9 cellular contexts compared by ENCODE assay signal in genomic region chr11:46296520-46297448, GRCh38. TPM values are rescaled to one million over a fixed set of nuclear protein-coding genes. Genes with fewer than 3 reads are reported as not detected.
DNase-seq lines count a peak whose midpoint lies in the region; ATAC-seq and TF ChIP-seq lines count a peak whose summit lies in the region.
"Had no signal": no experiment of that assay in that cellular context is flagged by ENCODE, and none has a peak within 500 bp of the region (broad histone marks: within the 10 kb centered on the region; RNA-seq: fewer than 3 reads in every experiment).

No MANE protein-coding gene starts in this region.

- peak overlapping the region; percentile 76 for H3K4me3 Mint-ChIP-seq in activated naive CD4-positive, alpha-beta T cell treated with anti-CD3 and anti-CD28 coated beads for 36 hours

- no peak overlapping the region for H3K27ac ChIP-seq in WERI-Rb-1

- peaks cover 11% of the 10 kb centered on the region for H3K4me1 Mint-ChIP-seq in activated naive CD4-positive, alpha-beta T cell treated with anti-CD3 and anti-CD28 coated beads for 36 hours (ENCODE audit: low read depth)

- H3K36me3 ChIP-seq in WERI-Rb-1 = no peaks in the 10 kb centered on the region

- no peaks in the 10 kb centered on the region for H3K9me3 ChIP-seq in WERI-Rb-1 (ENCODE audit: severe bottlenecking)

- no peaks in the 10 kb centered on the region for H3K36me3 Mint-ChIP-seq in activated naive CD4-positive, alpha-beta T cell treated with anti-CD3 and anti-CD28 coated beads for 36 hours (ENCODE audit: low read depth)
- H3K36me3 Mint-ChIP-seq in activated naive CD4-positive, alpha-beta T cell treated with anti-CD3 and anti-CD28 coated beads, Interleukin-2, amount 50 U/mL, for 72 hours = no peaks in the 10 kb centered on the region

- peaks cover 6% of the 10 kb centered on the region for H3K27me3 Mint-ChIP-seq in activated naive CD4-positive, alpha-beta T cell treated with anti-CD3 and anti-CD28 coated beads for 36 hours (ENCODE audit: low read depth)

- CTCF ChIA-PET in activated naive CD4-positive, alpha-beta T cell treated with anti-CD3 and anti-CD28 coated beads for 36 hours (lab: Charles Lee) = interaction anchor here (0.6 to 6.7 kb wide), 8 partner anchors 11 to 276 kb away, joined by 3 to 68 read pairs (median 5); no protein-coding TSS in a partner anchor

- no peaks in the 10 kb centered on the region for H3K27me3 ChIP-seq in WERI-Rb-1 (ENCODE audit: insufficient read depth, low read depth, severe bottlenecking)

- DNase-seq in activated naive CD4-positive, alpha-beta T cell treated with anti-CD3 and anti-CD28 coated beads for 36 hours = no peak
- DNase-seq in activated naive CD4-positive, alpha-beta T cell treated with anti-CD3 and anti-CD28 coated beads, Interleukin-2, amount 50 U/mL, for 72 hours (ENCODE audit: low spot score in 2 of 2) = no peak
- DNase-seq in WERI-Rb-1 = peak; percentile 53
- peak; percentile 78 for DNase-seq in left ventricle myocardium superior
- peak; percentile 70 for DNase-seq in smooth muscle cell of the brain vasculature (ENCODE audit: low read depth, low spot score)
- DNase-seq in GM19238 (ENCODE audit: insufficient read length, low spot score) = no peak
- DNase-seq in hippocampal formation (lab: John Stamatoyannopoulos, UW) = no peak

- no peak overlapping the region for H3K4me3 ChIP-seq in WERI-Rb-1 (ENCODE audit: low read depth, low read length)

- H3K9me3 Mint-ChIP-seq in activated naive CD4-positive, alpha-beta T cell treated with anti-CD3 and anti-CD28 coated beads for 36 hours = no peaks in the 10 kb centered on the region
- H3K9me3 Mint-ChIP-seq in activated naive CD4-positive, alpha-beta T cell treated with anti-CD3 and anti-CD28 coated beads, Interleukin-2, amount 50 U/mL, for 72 hours = no peaks in the 10 kb centered on the region
- H3K9me3 Mint-ChIP-seq: stimulated activated naive CD8-positive, alpha-beta T cell treated with anti-CD3 and anti-CD28 coated beads, Interleukin-15, Interleukin-2, amounts not matched to agents 100 ng/mL and 50 ng/mL, for 24 hours had no signal

- ATAC-seq in activated naive CD4-positive, alpha-beta T cell treated with anti-CD3 and anti-CD28 coated beads, Interleukin-2, amount 50 U/mL, for 72 hours = no peak
- ATAC-seq in left ventricle myocardium superior (peak; percentile 48), GM18511 (IDR thresholded peaks at IDR 0.05; ENCODE audit: unreplicated experiment) (no peak)

- intact Hi-C loops in activated naive CD4-positive, alpha-beta T cell treated with anti-CD3 and anti-CD28 coated beads for 36 hours (cut with micrococcal nuclease) = no loop called here
- intact Hi-C loops in left ventricle myocardium superior (cut with micrococcal nuclease) = no loop called here

- peak; percentile 43 for TF ChIP-seq CTCF in WERI-Rb-1 (IDR thresholded peaks at IDR 0.05; ENCODE audit: low read depth, low read length)

- no peak overlapping the region for H3K27ac Mint-ChIP-seq in activated naive CD4-positive, alpha-beta T cell treated with anti-CD3 and anti-CD28 coated beads for 36 hours
- no peak overlapping the region for H3K27ac Mint-ChIP-seq in activated naive CD4-positive, alpha-beta T cell treated with anti-CD3 and anti-CD28 coated beads, Interleukin-2, amount 50 U/mL, for 72 hours
- H3K27ac Mint-ChIP-seq: stimulated activated naive CD8-positive, alpha-beta T cell treated with anti-CD3 and anti-CD28 coated beads, Interleukin-15, Interleukin-2, amounts not matched to agents 100 ng/mL and 50 ng/mL, for 24 hours had no signal

RNA-seq across cellular contexts. Expression of gene CREB3L1, which starts 19.3 kb away (rescaled TPM):
- total RNA-seq in activated naive CD4-positive, alpha-beta T cell treated with anti-CD3 and anti-CD28 coated beads for 36 hours = under 1 TPM; 0.12 TPM
- total RNA-seq in activated naive CD4-positive, alpha-beta T cell treated with anti-CD3 and anti-CD28 coated beads, Interleukin-2, amount 50 U/mL, for 72 hours = under 1 TPM; 0.14 to 0.61 TPM
- total RNA-seq in left ventricle myocardium superior = 56.0 TPM

RNA-seq across cellular contexts. Expression of gene DGKZ, which starts 50.5 kb away (rescaled TPM):
- 10 to 100 TPM; 82.9 to 89.2 TPM for total RNA-seq in activated naive CD4-positive, alpha-beta T cell treated with anti-CD3 and anti-CD28 coated beads for 36 hours
- total RNA-seq in activated naive CD4-positive, alpha-beta T cell treated with anti-CD3 and anti-CD28 coated beads, Interleukin-2, amount 50 U/mL, for 72 hours = 100 to 1,000 TPM in 1 of 2 donors, 10 to 100 TPM in 1; 88.0 to 108 TPM
- total RNA-seq in left ventricle myocardium superior = 71.7 TPM

Comparison
In these comparisons a context has a peak if more than half of its experiments do, and no peak if none do; other contexts are left out.
1. DNase-seq: peak in WERI-Rb-1 (single experiment), left ventricle myocardium superior (single experiment) and smooth muscle cell of the brain vasculature (single experiment); none in activated naive CD4-positive, alpha-beta T cell treated with anti-CD3 and anti-CD28 coated beads for 36 hours (single experiment), activated naive CD4-positive, alpha-beta T cell treated with anti-CD3 and anti-CD28 coated beads, Interleukin-2, amount 50 U/mL, for 72 hours (0 of 2), GM19238 (single experiment) and hippocampal formation (0 of 2).
2. RNA of gene CREB3L1, which starts 19.3 kb away (total RNA-seq): 56.0 TPM in left ventricle myocardium superior (single experiment); 0.14 to 0.61 TPM in activated naive CD4-positive, alpha-beta T cell treated with anti-CD3 and anti-CD28 coated beads, Interleukin-2, amount 50 U/mL, for 72 hours and 0.12 TPM in activated naive CD4-positive, alpha-beta T cell treated with anti-CD3 and anti-CD28 coated beads for 36 hours; every median in the first group is over 10 times any median in the second.